19 cellular contexts compared by ENCODE assay signal in genomic region chr2:198762456-198762855, GRCh38.
DNase-seq lines count a peak whose midpoint lies in the region; ATAC-seq, FAIRE-seq and TF ChIP-seq lines count a peak whose summit lies in the region.
"Had no signal": no experiment of that assay in that cellular context is flagged by ENCODE, and none has a peak within 500 bp of the region (broad histone marks: within the 10 kb centered on the region; RNA-seq: fewer than 3 reads in every experiment).

No MANE protein-coding gene starts in this region.

- no peak overlapping the region for H3K27ac Mint-ChIP-seq in chondrocyte (ENCODE audit: unreplicated experiment)

- CTCF ChIA-PET in GM12878 (lab: Yijun Ruan, JAX): interaction anchor here (1.0 to 3.1 kb wide), 7 partner anchors 9 to 107 kb away, joined by 3 to 11 read pairs (median 4); no protein-coding TSS in a partner anchor

- H3K36me3 ChIP-seq in SJCRH30 (no peaks in the 10 kb centered on the region), GM12878 (ENCODE audit: control insufficient read depth in 2 of 2, insufficient read depth in 2 of 2, low read length in 1 of 2) (no peaks in the 10 kb centered on the region), right lobe of liver (no peaks in the 10 kb centered on the region)

- H3K27ac ChIP-seq in SJCRH30 (no peak overlapping the region), GM12878 (ENCODE audit: control insufficient read depth, insufficient read depth) (no peak overlapping the region), right lobe of liver (no peak overlapping the region)
- H3K27ac ChIP-seq: C4-2B had no signal

- peaks cover 7% of the 10 kb centered on the region for H3K4me1 Mint-ChIP-seq in chondrocyte (ENCODE audit: low read depth)

- 0 out of 2 replicates have a peak, but pooled peaks cover 5% of the 10 kb centered on the region for H3K4me1 ChIP-seq in SJCRH30
- H3K4me1 ChIP-seq in GM12878 (ENCODE audit: control insufficient read depth, insufficient read depth, low read length): no peaks in the 10 kb centered on the region
- no peaks in the 10 kb centered on the region for H3K4me1 ChIP-seq in right lobe of liver

- H3K9me3 ChIP-seq in SJCRH30 (replicated peaks) (no peaks in the 10 kb centered on the region), GM12878 (replicated peaks; ENCODE audit: control insufficient read depth, insufficient read depth, low read length) (no peaks in the 10 kb centered on the region), right lobe of liver (no peaks in the 10 kb centered on the region)

- no peak overlapping the region for H3K9ac ChIP-seq in GM12878 (ENCODE audit: control insufficient read depth, insufficient read depth, low read length)

- H3K79me2 ChIP-seq in GM12878 (ENCODE audit: control insufficient read depth, insufficient read depth, low read length): no peaks in the 10 kb centered on the region

- TF ChIP-seq EP300 in GM12878 (IDR thresholded peaks at IDR 0.05; ENCODE audit: borderline replicate concordance in 1 of 2, control insufficient read depth in 1 of 2, low read depth in 2 of 2, low read length in 2 of 2): no peak

- FAIRE-seq in GM12878 (lab: Jason Lieb, UNC): no peak

- POLR2A ChIA-PET in GM12878 (lab: Charles Lee): interaction anchor here (1.0 to 2.0 kb wide), 4 partner anchors 11 to 65 kb away, joined by 4 to 7 read pairs (median 5); no protein-coding TSS in a partner anchor

- no peak overlapping the region for H3K4me3 ChIP-seq in Jurkat, Clone E6-1 (ENCODE audit: low read length)
- no peak overlapping the region for H3K4me3 ChIP-seq in SJCRH30
- no peak overlapping the region for H3K4me3 ChIP-seq in GM12878
- H3K4me3 ChIP-seq in right lobe of liver: no peak overlapping the region

- TF ChIP-seq CTCF in GM12878 (IDR thresholded peaks at IDR 0.05 in 2 of 3, conservative IDR thresholded peaks at IDR 0.05 in 1 of 3; ENCODE audit: control insufficient read depth in 2 of 3, extremely low read depth in 1 of 3, insufficient read depth in 1 of 3, low read depth in 3 of 3, low read length in 3 of 3) (no peak), chondrocyte (IDR thresholded peaks at IDR 0.05) (no peak), right lobe of liver (IDR thresholded peaks at IDR 0.05) (no peak)

- TF ChIP-seq POLR2A in GM12878 (IDR thresholded peaks at IDR 0.05; ENCODE audit: low read depth, low read length) (no peak), right lobe of liver (IDR thresholded peaks at IDR 0.05) (no peak)

- no peaks in the 10 kb centered on the region for H3K9me3 Mint-ChIP-seq in chondrocyte (ENCODE audit: low read depth)

- H3K4me2 ChIP-seq in GM12878 (ENCODE audit: control insufficient read depth, insufficient read depth): no peak overlapping the region

- RAD21 ChIA-PET in GM12878 (lab: Charles Lee; ENCODE audit: unreplicated experiment): interaction anchor here (1.2 to 3.0 kb wide), 10 partner anchors 11 to 105 kb away, joined by 3 to 16 read pairs (median 6); no protein-coding TSS in a partner anchor

- H4K20me1 ChIP-seq in GM12878 (ENCODE audit: control insufficient read depth, insufficient read depth): no peaks in the 10 kb centered on the region

- intact Hi-C loops in GM12878 (cut with micrococcal nuclease; ENCODE audit: unreplicated experiment): no loop called here
- intact Hi-C loops in right lobe of liver (cut with DNase I): no loop called here

- H2AFZ ChIP-seq in GM12878 (ENCODE audit: control insufficient read depth, low read depth, low read length): no peak overlapping the region

- in situ Hi-C loops in GM12878 (cut with MboI): no loop called here

- SMC1A ChIA-PET in GM12878 (lab: Charles Lee; ENCODE audit: uncharacterized antibody, unreplicated experiment): interaction anchor here (0.7 to 8.3 kb wide), 15 partner anchors 11 to 149 kb away, joined by 3 to 93 read pairs (median 7); no protein-coding TSS in a partner anchor

- ATAC-seq in GM12878 (peak; percentile 45), right lobe of liver (no peak)

- DNase-seq in AG08395 (ENCODE audit: low spot score) (peak; percentile 9), SJCRH30 (peak; percentile 3 to 22), GM12878 (ENCODE audit: low read depth, low spot score) (no peak), COR-L47 (lab: John Stamatoyannopoulos, UW) (no peak), chondrocyte (ENCODE audit: low spot score) (no peak), right lobe of liver (no peak), NCI-H774 (lab: John Stamatoyannopoulos, UW) (no peak)
- peak; percentile 94 for DNase-seq in Jurkat, Clone E6-1 (ENCODE audit: low read depth, low spot score)
- DNase-seq: 8988T; Calu3; DND-41; H7; IMR-90; NCI-H1436; NCI-H2029 treated with DMSO at 0.1 percent for 48 hours; NCI-H524 treated with DMSO at 0.1 percent for 48 hours; NK-92 treated with Interleukin-12 subunit alpha and Interleukin-12 subunit beta, amount 100 ng/mL, for 24 hours; SHP77 had no signal

- no TSS peak for BruUV-seq in GM12878 (replicated peaks; lab: Mats Ljungman, UMichigan)

- H3K27me3 ChIP-seq in SJCRH30 (no peaks in the 10 kb centered on the region), GM12878 (replicated peaks in 1 of 2; ENCODE audit: control insufficient read depth in 2 of 2, insufficient read depth in 2 of 2, low read length in 1 of 2) (no peaks in the 10 kb centered on the region), right lobe of liver (no peaks in the 10 kb centered on the region)

- 13% methylated on average over 3 of the region's 3 CpGs for WGBS in GM12878 (ENCODE audit: insufficient coverage, insufficient replicate concordance, low lambda C conversion rate, missing lambda C conversion rate)
- whole genome bisulfite sequencing in right lobe of liver (ENCODE audit: insufficient coverage, low coverage, low lambda C conversion rate, missing lambda C conversion rate): 52% methylated on average over 3 of the region's 3 CpGs

- no peaks in the 10 kb centered on the region for H3K36me3 Mint-ChIP-seq in chondrocyte (ENCODE audit: low read depth)

- H3K4me3 Mint-ChIP-seq in chondrocyte (ENCODE audit: unreplicated experiment): no peak overlapping the region

- peaks cover 12% of the 10 kb centered on the region for H3K27me3 Mint-ChIP-seq in chondrocyte (ENCODE audit: low read depth)

- no peak for TF ChIP-seq RAD21 in GM12878 (IDR thresholded peaks at IDR 0.05; ENCODE audit: insufficient read depth, low read depth, low read length)

TF ChIP-seq in GM12878, 131 proteins besides CTCF, POLR2A, EP300 and RAD21:
- TF ChIP-seq SP1 (IDR thresholded peaks at IDR 0.05; ENCODE audit: low read depth, low read length) (no peak), NR2F1 (conservative IDR thresholded peaks at IDR 0.05) (0 out of 2 replicates have a peak, but pooled peaks have one; percentile 31)

Comparison
In these comparisons a context has a peak if more than half of its experiments do, and no peak if none do; other contexts are left out.
1. DNase-seq: peak in AG08395 (single experiment), Jurkat, Clone E6-1 (single experiment) and SJCRH30 (2 of 2); none in GM12878 (single experiment), COR-L47 (single experiment), chondrocyte (single experiment), right lobe of liver (0 of 3) and NCI-H774 (single experiment).